In genomic region chr3:195991243-195991642, GRCh38 we compare ENCODE assay signal across 7 cellular contexts.
DNase-seq lines count a peak whose midpoint lies in the region; ATAC-seq and TF ChIP-seq lines count a peak whose summit lies in the region.
"Not testable (repeated sequence)": the region's sequence is repeated elsewhere in the genome, so short reads cannot be mapped to it uniquely, and the experiment has no call there.

No MANE protein-coding gene starts in this region.

- H2AFZ ChIP-seq in PC-9; mesenchymal stem cell (ENCODE audit: low read depth, low read length): not testable (repeated sequence)

- H3K9me2 ChIP-seq in PC-9 (ENCODE audit: insufficient read depth), result not testable (repeated sequence)

- H3K27me3 Mint-ChIP-seq in Calu3 (ENCODE audit: unreplicated experiment); activated CD4-positive, alpha-beta memory T cell treated with anti-CD3 and anti-CD28 coated beads for 36 hours; activated T-helper 2 cell treated with anti-CD3 and anti-CD28 coated beads, Interferon-gamma antibody, Interleukin-2, Interleukin-4, amounts not matched to agents 10 μg/mL and 5 μg/mL and 100 μg/mL, durations not matched to agents 14 hours and 24 hours and 36 hours (ENCODE audit: low read depth); central memory CD8-positive, alpha-beta T cell; osteocyte (ENCODE audit: unreplicated experiment): not testable (repeated sequence)

- CTCF ChIA-PET in Calu3 (lab: Charles Lee); PC-9 (lab: Charles Lee); activated CD4-positive, alpha-beta memory T cell treated with anti-CD3 and anti-CD28 coated beads for 36 hours (lab: Charles Lee): not testable (repeated sequence)

- not testable (repeated sequence) for H3K27me3 ChIP-seq in PC-9 (ENCODE audit: insufficient read depth, low read depth); mesenchymal stem cell (ENCODE audit: control insufficient read depth in 1 of 2, insufficient read depth in 1 of 2, low read length in 2 of 2)

- H2BK15ac ChIP-seq in mesenchymal stem cell (ENCODE audit: low read depth, poor library complexity, severe bottlenecking), result not testable (repeated sequence)

- not testable (repeated sequence) for ATAC-seq in central memory CD8-positive, alpha-beta T cell (replicated peaks; ENCODE audit: extremely low read depth, poor library complexity, severe bottlenecking)

- BruUV-seq in Calu3 (replicated peaks; lab: Mats Ljungman, UMichigan); PC-9 (replicated peaks; lab: Mats Ljungman, UMichigan): not testable (repeated sequence)

- POLR2A ChIA-PET in PC-9 (lab: Charles Lee; ENCODE audit: unreplicated experiment), result interaction anchor here (0.6 kb wide), 1 partner anchor 140 kb away, joined by 4 read pairs; no protein-coding TSS in a partner anchor
- POLR2A ChIA-PET in activated CD4-positive, alpha-beta memory T cell treated with anti-CD3 and anti-CD28 coated beads for 36 hours (lab: Charles Lee), result not testable (repeated sequence)

- not testable (repeated sequence) for H2BK120ac ChIP-seq in mesenchymal stem cell (ENCODE audit: low read depth, low read length)

- not testable (repeated sequence) for H2BK12ac ChIP-seq in mesenchymal stem cell (ENCODE audit: low read length in 2 of 2)

- H3K18ac ChIP-seq in mesenchymal stem cell (ENCODE audit: low read depth in 1 of 2, low read length in 2 of 2), result not testable (repeated sequence)

- H3K9me3 Mint-ChIP-seq in Calu3 (ENCODE audit: low read depth, unreplicated experiment); activated CD4-positive, alpha-beta memory T cell treated with anti-CD3 and anti-CD28 coated beads for 36 hours; activated T-helper 2 cell treated with anti-CD3 and anti-CD28 coated beads, Interferon-gamma antibody, Interleukin-2, Interleukin-4, amounts not matched to agents 10 μg/mL and 5 μg/mL and 100 μg/mL, durations not matched to agents 14 hours and 24 hours and 36 hours; central memory CD8-positive, alpha-beta T cell; osteocyte (ENCODE audit: unreplicated experiment): not testable (repeated sequence)

- WGBS in mesenchymal stem cell, result 96% methylated on average over 10 of the region's 12 CpGs

- peak overlapping the region; percentile 66 for H3K4me3 Mint-ChIP-seq in Calu3 (ENCODE audit: low read depth, unreplicated experiment)
- H3K4me3 Mint-ChIP-seq in activated CD4-positive, alpha-beta memory T cell treated with anti-CD3 and anti-CD28 coated beads for 36 hours, result peak overlapping the region; percentile 75
- H3K4me3 Mint-ChIP-seq in activated T-helper 2 cell treated with anti-CD3 and anti-CD28 coated beads, Interferon-gamma antibody, Interleukin-2, Interleukin-4, amounts not matched to agents 10 μg/mL and 5 μg/mL and 100 μg/mL, durations not matched to agents 14 hours and 24 hours and 36 hours (ENCODE audit: low read depth), result peak overlapping the region; percentile 78
- H3K4me3 Mint-ChIP-seq in central memory CD8-positive, alpha-beta T cell, result peak overlapping the region; percentile 75
- H3K4me3 Mint-ChIP-seq in osteocyte (ENCODE audit: unreplicated experiment), result peak overlapping the region; percentile 75

- not testable (repeated sequence) for H2BK5ac ChIP-seq in mesenchymal stem cell (ENCODE audit: low read depth, low read length, poor library complexity, severe bottlenecking)

- not testable (repeated sequence) for H3K9me3 ChIP-seq in PC-9 (ENCODE audit: insufficient read depth, low read depth); mesenchymal stem cell (ENCODE audit: control insufficient read depth, low read length)

- DNase-seq in Calu3; PC-9; activated CD4-positive, alpha-beta memory T cell treated with anti-CD3 and anti-CD28 coated beads for 36 hours; activated T-helper 2 cell treated with anti-CD3 and anti-CD28 coated beads, Interferon-gamma antibody, Interleukin-2, Interleukin-4, amounts not matched to agents 10 μg/mL and 5 μg/mL and 100 μg/mL, durations not matched to agents 14 hours and 24 hours and 36 hours (ENCODE audit: low spot score); central memory CD8-positive, alpha-beta T cell (ENCODE audit: low spot score in 2 of 2); mesenchymal stem cell: not testable (repeated sequence)
- peak; percentile 76 for DNase-seq in osteocyte (ENCODE audit: extremely low spot score, unreplicated experiment)

- not testable (repeated sequence) for H4K91ac ChIP-seq in mesenchymal stem cell (ENCODE audit: low read length)

- H4K20me1 ChIP-seq in PC-9 (ENCODE audit: insufficient read depth), result not testable (repeated sequence)

- H3K4me1 ChIP-seq in PC-9 (replicated peaks; ENCODE audit: insufficient read depth), result peaks cover 11% of the 10 kb centered on the region
- not testable (repeated sequence) for H3K4me1 ChIP-seq in mesenchymal stem cell (ENCODE audit: control insufficient read depth, insufficient read depth, low read depth, low read length)

- H3K23ac ChIP-seq in mesenchymal stem cell (ENCODE audit: low read length in 2 of 2), result not testable (repeated sequence)

- peaks cover 19% of the 10 kb centered on the region for H3K79me2 ChIP-seq in PC-9 (ENCODE audit: low read depth)

- not testable (repeated sequence) for H3F3A ChIP-seq in PC-9 (ENCODE audit: insufficient read depth, low read depth)

- H3K4me2 ChIP-seq in PC-9, result peak overlapping the region; percentile 58
- not testable (repeated sequence) for H3K4me2 ChIP-seq in mesenchymal stem cell (ENCODE audit: low read length, poor library complexity, severe bottlenecking)

- not testable (repeated sequence) for H3K79me1 ChIP-seq in mesenchymal stem cell (replicated peaks; ENCODE audit: low read length, poor library complexity, severe bottlenecking)

- H3K4ac ChIP-seq in mesenchymal stem cell (ENCODE audit: low read depth in 1 of 2, low read length in 2 of 2), result not testable (repeated sequence)

- not testable (repeated sequence) for H3K4me1 Mint-ChIP-seq in Calu3 (ENCODE audit: low read depth, unreplicated experiment); activated CD4-positive, alpha-beta memory T cell treated with anti-CD3 and anti-CD28 coated beads for 36 hours (ENCODE audit: low read depth); activated T-helper 2 cell treated with anti-CD3 and anti-CD28 coated beads, Interferon-gamma antibody, Interleukin-2, Interleukin-4, amounts not matched to agents 10 μg/mL and 5 μg/mL and 100 μg/mL, durations not matched to agents 14 hours and 24 hours and 36 hours (ENCODE audit: low read depth); central memory CD8-positive, alpha-beta T cell
- H3K4me1 Mint-ChIP-seq in osteocyte (ENCODE audit: unreplicated experiment), result peaks cover 10% of the 10 kb centered on the region

- not testable (repeated sequence) for H3K36me3 ChIP-seq in PC-9 (ENCODE audit: low read depth); mesenchymal stem cell (ENCODE audit: control insufficient read depth in 1 of 2, insufficient read depth in 2 of 2, low read depth in 1 of 2, low read length in 2 of 2)

- not testable (repeated sequence) for H3K27ac ChIP-seq in PC-9; mesenchymal stem cell (ENCODE audit: low read length, poor library complexity, severe bottlenecking)

- peak overlapping the region; percentile 57; the same call in 1 of the 2 replicates for H3K4me3 ChIP-seq in PC-9
- H3K4me3 ChIP-seq in mesenchymal stem cell (ENCODE audit: insufficient read depth in 1 of 2, low read depth in 1 of 2, low read length in 2 of 2), result not testable (repeated sequence)

- H3K36me3 Mint-ChIP-seq in Calu3 (ENCODE audit: insufficient read depth, unreplicated experiment), result peaks cover 18% of the 10 kb centered on the region
- not testable (repeated sequence) for H3K36me3 Mint-ChIP-seq in activated CD4-positive, alpha-beta memory T cell treated with anti-CD3 and anti-CD28 coated beads for 36 hours; activated T-helper 2 cell treated with anti-CD3 and anti-CD28 coated beads, Interferon-gamma antibody, Interleukin-2, Interleukin-4, amounts not matched to agents 10 μg/mL and 5 μg/mL and 100 μg/mL, durations not matched to agents 14 hours and 24 hours and 36 hours (ENCODE audit: low read depth); central memory CD8-positive, alpha-beta T cell (ENCODE audit: insufficient read depth); osteocyte (ENCODE audit: unreplicated experiment)

- TF ChIP-seq CTCF in Calu3 (IDR thresholded peaks at IDR 0.05; ENCODE audit: unreplicated experiment); PC-9 (conservative IDR thresholded peaks at IDR 0.05); osteocyte (IDR thresholded peaks at IDR 0.05): not testable (repeated sequence)

- not testable (repeated sequence) for H4K8ac ChIP-seq in mesenchymal stem cell (ENCODE audit: low read length)

- peak overlapping the region; percentile 88 for H3K9ac ChIP-seq in mesenchymal stem cell (ENCODE audit: low read length)

- intact Hi-C loops in Calu3 (cut with micrococcal nuclease; ENCODE audit: unreplicated experiment); PC-9 (cut with micrococcal nuclease; ENCODE audit: unreplicated experiment); activated T-helper 2 cell treated with anti-CD3 and anti-CD28 coated beads, Interferon-gamma antibody, Interleukin-2, Interleukin-4, amounts not matched to agents 10 μg/mL and 5 μg/mL and 100 μg/mL, durations not matched to agents 14 hours and 24 hours and 36 hours (cut with micrococcal nuclease): not testable (repeated sequence)
- intact Hi-C loops in activated CD4-positive, alpha-beta memory T cell treated with anti-CD3 and anti-CD28 coated beads for 36 hours (cut with micrococcal nuclease), result loop anchor here (5.0 to 10.0 kb wide), 2 partner anchors 74 to 136 kb away; no protein-coding TSS in a partner anchor

- H3K14ac ChIP-seq in mesenchymal stem cell (ENCODE audit: low read length in 2 of 2), result not testable (repeated sequence)

- H3K27ac Mint-ChIP-seq in Calu3 (ENCODE audit: unreplicated experiment), result peak overlapping the region; percentile 78
- H3K27ac Mint-ChIP-seq in activated CD4-positive, alpha-beta memory T cell treated with anti-CD3 and anti-CD28 coated beads for 36 hours; osteocyte (ENCODE audit: unreplicated experiment): not testable (repeated sequence)
- H3K27ac Mint-ChIP-seq in activated T-helper 2 cell treated with anti-CD3 and anti-CD28 coated beads, Interferon-gamma antibody, Interleukin-2, Interleukin-4, amounts not matched to agents 10 μg/mL and 5 μg/mL and 100 μg/mL, durations not matched to agents 14 hours and 24 hours and 36 hours, result peak overlapping the region; percentile 77
- peak overlapping the region; percentile 76 for H3K27ac Mint-ChIP-seq in central memory CD8-positive, alpha-beta T cell (ENCODE audit: low read depth)

- H2AK5ac ChIP-seq in mesenchymal stem cell (ENCODE audit: low read length, severe bottlenecking), result not testable (repeated sequence)
